1 cellular context compared by ENCODE assay signal in the genomic region with DNA sequence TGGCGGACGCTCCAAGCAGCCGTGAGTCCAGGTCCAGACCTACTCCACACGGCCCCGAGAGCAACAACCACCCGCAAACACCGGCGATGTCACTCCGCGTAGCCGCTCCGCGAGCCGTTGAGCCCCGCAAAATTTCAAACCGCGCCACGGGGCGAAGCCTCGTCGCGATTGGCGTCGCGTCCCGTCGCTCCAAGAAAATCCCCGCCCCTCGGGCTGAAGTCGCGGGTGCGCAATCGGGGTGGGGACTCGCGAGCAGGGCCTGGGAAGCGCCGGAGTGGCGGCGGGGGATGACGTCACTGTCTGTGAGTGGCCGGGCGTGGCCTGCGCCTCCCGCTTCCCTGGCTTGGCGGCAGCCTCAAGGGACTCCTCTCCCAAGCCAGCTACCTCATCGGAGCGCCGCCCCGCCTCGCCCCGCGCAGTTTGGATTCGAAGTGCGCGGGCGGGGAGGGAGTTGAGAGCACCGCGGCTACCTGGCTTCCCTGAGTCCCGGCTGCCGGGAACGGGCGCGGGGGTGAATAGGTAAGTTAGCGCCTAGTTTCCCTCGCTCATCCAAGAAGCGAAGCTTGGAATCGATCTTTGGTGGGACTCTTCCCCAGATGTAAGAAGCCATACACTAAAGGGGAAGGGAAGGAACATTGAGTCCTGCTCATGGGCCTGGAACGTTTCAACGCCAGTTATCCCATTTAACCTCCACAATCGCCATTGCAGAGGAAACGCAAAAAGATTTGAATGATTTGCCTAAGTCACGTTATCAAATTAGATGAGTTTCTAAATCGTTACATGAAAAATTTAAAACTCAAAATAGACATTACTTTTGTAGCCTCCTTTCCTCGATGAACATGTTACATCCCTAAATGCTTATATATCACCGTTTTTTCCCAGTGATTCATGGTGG.
TF ChIP-seq lines count a peak whose summit lies in the region.

A gene with protein sequence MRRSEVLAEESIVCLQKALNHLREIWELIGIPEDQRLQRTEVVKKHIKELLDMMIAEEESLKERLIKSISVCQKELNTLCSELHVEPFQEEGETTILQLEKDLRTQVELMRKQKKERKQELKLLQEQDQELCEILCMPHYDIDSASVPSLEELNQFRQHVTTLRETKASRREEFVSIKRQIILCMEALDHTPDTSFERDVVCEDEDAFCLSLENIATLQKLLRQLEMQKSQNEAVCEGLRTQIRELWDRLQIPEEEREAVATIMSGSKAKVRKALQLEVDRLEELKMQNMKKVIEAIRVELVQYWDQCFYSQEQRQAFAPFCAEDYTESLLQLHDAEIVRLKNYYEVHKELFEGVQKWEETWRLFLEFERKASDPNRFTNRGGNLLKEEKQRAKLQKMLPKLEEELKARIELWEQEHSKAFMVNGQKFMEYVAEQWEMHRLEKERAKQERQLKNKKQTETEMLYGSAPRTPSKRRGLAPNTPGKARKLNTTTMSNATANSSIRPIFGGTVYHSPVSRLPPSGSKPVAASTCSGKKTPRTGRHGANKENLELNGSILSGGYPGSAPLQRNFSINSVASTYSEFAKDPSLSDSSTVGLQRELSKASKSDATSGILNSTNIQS (minus strand): TSS at position 119 of the 895 bp plus-strand sequence. CDS start 118 bp downstream, at position 1.

TF ChIP-seq in A549, 52 proteins besides CTCF, POLR2A, EP300 and RAD21 (continued from another document):
- TF ChIP-seq, protein P1, sequence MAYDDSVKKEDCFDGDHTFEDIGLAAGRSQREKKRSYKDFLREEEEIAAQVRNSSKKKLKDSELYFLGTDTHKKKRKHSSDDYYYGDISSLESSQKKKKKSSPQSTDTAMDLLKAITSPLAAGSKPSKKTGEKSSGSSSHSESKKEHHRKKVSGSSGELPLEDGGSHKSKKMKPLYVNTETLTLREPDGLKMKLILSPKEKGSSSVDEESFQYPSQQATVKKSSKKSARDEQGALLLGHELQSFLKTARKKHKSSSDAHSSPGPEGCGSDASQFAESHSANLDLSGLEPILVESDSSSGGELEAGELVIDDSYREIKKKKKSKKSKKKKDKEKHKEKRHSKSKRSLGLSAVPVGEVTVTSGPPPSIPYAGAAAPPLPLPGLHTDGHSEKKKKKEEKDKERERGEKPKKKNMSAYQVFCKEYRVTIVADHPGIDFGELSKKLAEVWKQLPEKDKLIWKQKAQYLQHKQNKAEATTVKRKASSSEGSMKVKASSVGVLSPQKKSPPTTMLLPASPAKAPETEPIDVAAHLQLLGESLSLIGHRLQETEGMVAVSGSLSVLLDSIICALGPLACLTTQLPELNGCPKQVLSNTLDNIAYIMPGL (CRISPR knock-in tag; IDR thresholded peaks at IDR 0.05; ENCODE audit: borderline replicate concordance): no peak
- TF ChIP-seq MAFK (IDR thresholded peaks at IDR 0.05; ENCODE audit: partially characterized antibody) (no peak), MAZ (IDR thresholded peaks at IDR 0.05; ENCODE audit: borderline replicate concordance, low read depth, low read length) (no peak), JUNB (IDR thresholded peaks at IDR 0.05) (no peak), CHD2 (IDR thresholded peaks at IDR 0.05; ENCODE audit: low read length, partially characterized antibody) (peak; percentile 73), TFCP2L1 (CRISPR knock-in tag; IDR thresholded peaks at IDR 0.05) (0 out of 2 replicates have a peak, but pooled peaks have one; percentile 17), HOXB5 (CRISPR knock-in tag; IDR thresholded peaks at IDR 0.05) (no peak), SREBF2 (IDR thresholded peaks at IDR 0.05) (no peak), RCOR1 (IDR thresholded peaks at IDR 0.05; ENCODE audit: low read depth, low read length) (no peak), ZSCAN20 (CRISPR knock-in tag; IDR thresholded peaks at IDR 0.05) (no peak), HOXB13 (CRISPR knock-in tag; IDR thresholded peaks at IDR 0.05; ENCODE audit: low read depth) (no peak), MYC (IDR thresholded peaks at IDR 0.05; ENCODE audit: borderline replicate concordance, low read length) (0 out of 2 replicates have a peak, but pooled peaks have one; percentile 66), CEBPB (IDR thresholded peaks at IDR 0.05) (peak in 1 of 2 experiments; percentile 50; a peak in 1 of 4 replicates), KDM1A (IDR thresholded peaks at IDR 0.05; ENCODE audit: low read depth) (no peak), NR3C1 (IDR thresholded peaks at IDR 0.05) (no peak), RNF2 (IDR thresholded peaks at IDR 0.05; ENCODE audit: borderline replicate concordance, low read depth) (no peak), RARB (CRISPR knock-in tag; IDR thresholded peaks at IDR 0.05) (0 out of 2 replicates have a peak, but pooled peaks have one; percentile 31), TP53 (CRISPR knock-in tag; IDR thresholded peaks at IDR 0.05) (peak; percentile 76; the same call in 1 of the 2 replicates), ZC3H11A (IDR thresholded peaks at IDR 0.05) (no peak), PHF8 (IDR thresholded peaks at IDR 0.05; ENCODE audit: borderline replicate concordance, low read depth) (peak; percentile 82; the same call in 1 of the 2 replicates), ZFP36 (IDR thresholded peaks at IDR 0.05; ENCODE audit: borderline replicate concordance, partially characterized antibody) (no peak), CHD4 (IDR thresholded peaks at IDR 0.05; ENCODE audit: borderline replicate concordance) (no peak), HOXA7 (CRISPR knock-in tag; IDR thresholded peaks at IDR 0.05) (0 out of 2 replicates have a peak, but pooled peaks have one; percentile 59)
- TF ChIP-seq, protein P2, sequence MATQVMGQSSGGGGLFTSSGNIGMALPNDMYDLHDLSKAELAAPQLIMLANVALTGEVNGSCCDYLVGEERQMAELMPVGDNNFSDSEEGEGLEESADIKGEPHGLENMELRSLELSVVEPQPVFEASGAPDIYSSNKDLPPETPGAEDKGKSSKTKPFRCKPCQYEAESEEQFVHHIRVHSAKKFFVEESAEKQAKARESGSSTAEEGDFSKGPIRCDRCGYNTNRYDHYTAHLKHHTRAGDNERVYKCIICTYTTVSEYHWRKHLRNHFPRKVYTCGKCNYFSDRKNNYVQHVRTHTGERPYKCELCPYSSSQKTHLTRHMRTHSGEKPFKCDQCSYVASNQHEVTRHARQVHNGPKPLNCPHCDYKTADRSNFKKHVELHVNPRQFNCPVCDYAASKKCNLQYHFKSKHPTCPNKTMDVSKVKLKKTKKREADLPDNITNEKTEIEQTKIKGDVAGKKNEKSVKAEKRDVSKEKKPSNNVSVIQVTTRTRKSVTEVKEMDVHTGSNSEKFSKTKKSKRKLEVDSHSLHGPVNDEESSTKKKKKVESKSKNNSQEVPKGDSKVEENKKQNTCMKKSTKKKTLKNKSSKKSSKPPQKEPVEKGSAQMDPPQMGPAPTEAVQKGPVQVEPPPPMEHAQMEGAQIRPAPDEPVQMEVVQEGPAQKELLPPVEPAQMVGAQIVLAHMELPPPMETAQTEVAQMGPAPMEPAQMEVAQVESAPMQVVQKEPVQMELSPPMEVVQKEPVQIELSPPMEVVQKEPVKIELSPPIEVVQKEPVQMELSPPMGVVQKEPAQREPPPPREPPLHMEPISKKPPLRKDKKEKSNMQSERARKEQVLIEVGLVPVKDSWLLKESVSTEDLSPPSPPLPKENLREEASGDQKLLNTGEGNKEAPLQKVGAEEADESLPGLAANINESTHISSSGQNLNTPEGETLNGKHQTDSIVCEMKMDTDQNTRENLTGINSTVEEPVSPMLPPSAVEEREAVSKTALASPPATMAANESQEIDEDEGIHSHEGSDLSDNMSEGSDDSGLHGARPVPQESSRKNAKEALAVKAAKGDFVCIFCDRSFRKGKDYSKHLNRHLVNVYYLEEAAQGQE (IDR thresholded peaks at IDR 0.05): peak; percentile 59
- TF ChIP-seq, protein P3, sequence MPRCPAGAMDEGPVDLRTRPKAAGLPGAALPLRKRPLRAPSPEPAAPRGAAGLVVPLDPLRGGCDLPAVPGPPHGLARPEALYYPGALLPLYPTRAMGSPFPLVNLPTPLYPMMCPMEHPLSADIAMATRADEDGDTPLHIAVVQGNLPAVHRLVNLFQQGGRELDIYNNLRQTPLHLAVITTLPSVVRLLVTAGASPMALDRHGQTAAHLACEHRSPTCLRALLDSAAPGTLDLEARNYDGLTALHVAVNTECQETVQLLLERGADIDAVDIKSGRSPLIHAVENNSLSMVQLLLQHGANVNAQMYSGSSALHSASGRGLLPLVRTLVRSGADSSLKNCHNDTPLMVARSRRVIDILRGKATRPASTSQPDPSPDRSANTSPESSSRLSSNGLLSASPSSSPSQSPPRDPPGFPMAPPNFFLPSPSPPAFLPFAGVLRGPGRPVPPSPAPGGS (IDR thresholded peaks at IDR 0.05): no peak
- TF ChIP-seq, protein P4, sequence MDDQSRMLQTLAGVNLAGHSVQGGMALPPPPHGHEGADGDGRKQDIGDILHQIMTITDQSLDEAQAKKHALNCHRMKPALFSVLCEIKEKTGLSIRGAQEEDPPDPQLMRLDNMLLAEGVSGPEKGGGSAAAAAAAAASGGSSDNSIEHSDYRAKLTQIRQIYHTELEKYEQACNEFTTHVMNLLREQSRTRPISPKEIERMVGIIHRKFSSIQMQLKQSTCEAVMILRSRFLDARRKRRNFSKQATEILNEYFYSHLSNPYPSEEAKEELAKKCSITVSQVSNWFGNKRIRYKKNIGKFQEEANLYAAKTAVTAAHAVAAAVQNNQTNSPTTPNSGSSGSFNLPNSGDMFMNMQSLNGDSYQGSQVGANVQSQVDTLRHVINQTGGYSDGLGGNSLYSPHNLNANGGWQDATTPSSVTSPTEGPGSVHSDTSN (IDR thresholded peaks at IDR 0.05): peak; percentile 98
